In the genomic region with DNA sequence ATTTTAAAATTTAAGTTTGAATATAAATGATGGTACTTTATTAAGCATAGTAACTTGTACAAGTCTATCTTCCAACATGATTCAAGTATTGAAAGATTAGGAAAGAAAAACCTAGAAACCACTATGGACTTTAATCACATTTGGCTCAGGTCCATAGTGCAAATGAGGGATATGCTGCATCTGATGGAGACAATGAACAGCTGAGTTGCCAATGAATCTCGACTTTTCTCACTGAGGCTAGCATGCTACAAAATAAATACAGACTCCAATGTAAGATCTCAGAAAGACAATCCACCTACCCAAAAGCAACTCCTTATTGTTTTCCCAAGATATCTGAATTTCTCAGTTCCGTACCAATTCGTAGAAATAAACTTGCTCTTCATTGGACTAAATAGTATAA, we compare ENCODE assay signal across 17 cellular contexts.
"Had no signal": no experiment of that assay in that cellular context is flagged by ENCODE, and none has a peak within 500 bp of the region (broad histone marks: within the 10 kb centered on the region; RNA-seq: fewer than 3 reads in every experiment).

No MANE protein-coding gene starts in this region.

- DNase-seq: esophagus squamous epithelium; immature natural killer cell; left cardiac atrium; left ventricle myocardium superior; mesendoderm; naive thymus-derived CD4-positive, alpha-beta T cell; small intestine; stimulated activated CD4-positive, alpha-beta T cell treated with anti-CD3 and anti-CD28 coated beads, Interleukin-12 subunit alpha, Interleukin-12 subunit beta, amount 100 ng/mL, for 4 hours; stimulated activated naive CD4-positive, alpha-beta T cell; stomach; substantia nigra; transverse colon had no signal

- H3K27ac ChIP-seq: esophagus squamous epithelium, gastroesophageal sphincter, neutrophil, right atrium auricular region, stomach, thoracic aorta, transverse colon had no signal

- H3K9me3 ChIP-seq: esophagus squamous epithelium, gastroesophageal sphincter, neutrophil, right atrium auricular region, stomach, thoracic aorta, transverse colon had no signal

- H3K4me3 ChIP-seq: esophagus squamous epithelium, gastroesophageal sphincter, lung, right atrium auricular region, stomach, thoracic aorta, transverse colon had no signal

- H3K36me3 ChIP-seq: esophagus squamous epithelium, gastroesophageal sphincter, neutrophil, right atrium auricular region, stomach, thoracic aorta, transverse colon had no signal

- ATAC-seq: gastroesophageal sphincter; left cardiac atrium; left ventricle myocardium superior; naive thymus-derived CD4-positive, alpha-beta T cell had no signal

- H3K4me1 ChIP-seq: esophagus squamous epithelium, right atrium auricular region, stomach, transverse colon had no signal

- H3K27me3 ChIP-seq: esophagus squamous epithelium, gastroesophageal sphincter, neutrophil, right atrium auricular region, stomach, transverse colon had no signal
